In the genomic region with DNA sequence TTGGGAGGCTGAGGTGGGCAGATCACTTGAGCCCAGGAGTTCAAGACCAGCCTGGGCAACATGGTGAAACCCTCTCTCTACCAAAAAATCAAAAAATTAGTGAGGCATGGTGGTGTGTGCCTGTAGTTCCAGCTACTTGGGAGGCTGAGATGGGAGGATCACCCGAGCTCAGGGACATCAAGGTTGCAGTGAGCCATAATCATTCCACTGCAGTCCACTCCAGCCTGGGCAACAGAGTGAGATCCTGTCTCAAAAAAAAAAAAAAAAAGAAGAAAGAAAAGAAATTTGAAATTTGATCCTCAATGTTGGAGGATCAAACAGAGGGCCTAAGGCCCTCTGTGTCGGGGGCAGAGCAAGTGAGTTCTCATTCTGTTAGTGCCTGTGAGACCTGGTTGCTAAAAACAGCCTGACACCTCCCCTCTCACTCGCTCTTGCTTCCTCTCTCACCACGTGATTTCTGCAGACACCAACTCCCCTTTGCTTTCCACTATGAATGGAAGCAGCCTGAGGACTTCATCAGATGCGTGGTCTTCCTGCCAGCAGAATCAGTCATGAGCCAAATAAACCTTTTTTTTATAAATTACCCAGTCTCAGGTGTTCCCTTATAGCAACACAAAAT, we compare ENCODE assay signal across 12 cellular contexts. TPM values are rescaled to one million over a fixed set of nuclear protein-coding genes. Genes with fewer than 3 reads are reported as not detected.
DNase-seq lines count a peak whose midpoint lies in the region; ATAC-seq and TF ChIP-seq lines count a peak whose summit lies in the region.
"Had no signal": no experiment of that assay in that cellular context is flagged by ENCODE, and none has a peak within 500 bp of the region (broad histone marks: within the 10 kb centered on the region; RNA-seq: fewer than 3 reads in every experiment).

No MANE protein-coding gene starts in this region.

- H3K9me2 ChIP-seq in PC-9 (ENCODE audit: insufficient read depth): no peaks in the 10 kb centered on the region

- H3K4me2 ChIP-seq in PC-9: no peak overlapping the region

- H3K27me3 Mint-ChIP-seq in activated T-helper 17 cell treated with anti-CD3 and anti-CD28 coated beads, Interleukin-2, amount 50 U/mL, for 72 hours: peaks cover 3% of the 10 kb centered on the region

- H3K9me3 ChIP-seq in PC-9 (ENCODE audit: insufficient read depth, low read depth): peaks cover 8% of the 10 kb centered on the region; the same call in 1 of the 2 replicates
- H3K9me3 ChIP-seq: ascending aorta had no signal

- intact Hi-C loops in PC-9 (cut with micrococcal nuclease; ENCODE audit: unreplicated experiment): no loop called here

- no TSS peak for BruUV-seq in PC-9 (replicated peaks; lab: Mats Ljungman, UMichigan)

- no peak overlapping the region for H3K27ac ChIP-seq in PC-9
- H3K27ac ChIP-seq in brain microvascular endothelial cell: no peak overlapping the region
- H3K27ac ChIP-seq: ascending aorta had no signal

- no peaks in the 10 kb centered on the region for H3K4me1 Mint-ChIP-seq in activated T-helper 17 cell treated with anti-CD3 and anti-CD28 coated beads, Interleukin-2, amount 50 U/mL, for 72 hours

- H2AFZ ChIP-seq in PC-9: no peak overlapping the region

- H3K79me2 ChIP-seq in PC-9 (ENCODE audit: low read depth): no peaks in the 10 kb centered on the region

- CTCF ChIA-PET in PC-9 (lab: Charles Lee): no interaction called here

- in situ Hi-C loops in brain microvascular endothelial cell (cut with HindIII; ENCODE audit: low pct_ligation_motif_present, low sequenced_read_pairs): no loop called here

- POLR2A ChIA-PET in PC-9 (lab: Charles Lee; ENCODE audit: unreplicated experiment): no interaction called here

- no peaks in the 10 kb centered on the region for H3K36me3 ChIP-seq in PC-9 (ENCODE audit: low read depth)
- H3K36me3 ChIP-seq in brain microvascular endothelial cell (replicated peaks): no peaks in the 10 kb centered on the region
- H3K36me3 ChIP-seq: ascending aorta had no signal

- no peak overlapping the region for H3K27ac Mint-ChIP-seq in activated T-helper 17 cell treated with anti-CD3 and anti-CD28 coated beads, Interleukin-2, amount 50 U/mL, for 72 hours

- ATAC-seq in GM18861 (IDR thresholded peaks at IDR 0.05; ENCODE audit: unreplicated experiment) (peak; percentile 49), GM21447 (IDR thresholded peaks at IDR 0.05; ENCODE audit: unreplicated experiment) (peak; percentile 81), HG03175 (IDR thresholded peaks at IDR 0.05; ENCODE audit: unreplicated experiment) (peak; percentile 93)
- peak; percentile 28 for ATAC-seq in activated T-helper 17 cell treated with anti-CD3 and anti-CD28 coated beads, Interleukin-2, amount 50 U/mL, for 72 hours (replicated peaks)

- H3K4me1 ChIP-seq in PC-9 (replicated peaks; ENCODE audit: insufficient read depth): no peaks in the 10 kb centered on the region
- H3K4me1 ChIP-seq: ascending aorta had no signal

- H3K4me3 ChIP-seq in PC-9 (no peak overlapping the region), brain microvascular endothelial cell (ENCODE audit: low read depth, low read length) (no peak overlapping the region)
- H3K4me3 ChIP-seq: ascending aorta had no signal

- TF ChIP-seq CTCF in PC-9 (conservative IDR thresholded peaks at IDR 0.05): no peak
- no peak for TF ChIP-seq CTCF in brain microvascular endothelial cell (IDR thresholded peaks at IDR 0.05; ENCODE audit: low read depth, low read length, missing control alignments)

- H3K36me3 Mint-ChIP-seq in activated T-helper 17 cell treated with anti-CD3 and anti-CD28 coated beads, Interleukin-2, amount 50 U/mL, for 72 hours (ENCODE audit: low read depth): no peaks in the 10 kb centered on the region

- no peaks in the 10 kb centered on the region for H4K20me1 ChIP-seq in PC-9 (ENCODE audit: insufficient read depth)

- H3F3A ChIP-seq in PC-9 (ENCODE audit: insufficient read depth, low read depth): no peaks in the 10 kb centered on the region

- H3K27me3 ChIP-seq in PC-9 (ENCODE audit: insufficient read depth, low read depth) (no peaks in the 10 kb centered on the region), brain microvascular endothelial cell (replicated peaks) (no peaks in the 10 kb centered on the region)
- H3K27me3 ChIP-seq: ascending aorta had no signal

- H3K4me3 Mint-ChIP-seq in activated T-helper 17 cell treated with anti-CD3 and anti-CD28 coated beads, Interleukin-2, amount 50 U/mL, for 72 hours: no peak overlapping the region

- no peaks in the 10 kb centered on the region for H3K9me3 Mint-ChIP-seq in activated T-helper 17 cell treated with anti-CD3 and anti-CD28 coated beads, Interleukin-2, amount 50 U/mL, for 72 hours

- no peak for DNase-seq in amygdala (lab: John Stamatoyannopoulos, UW)
- no peak for DNase-seq in PC-9
- DNase-seq in NK-92 (lab: John Stamatoyannopoulos, UW; ENCODE audit: unreplicated experiment): no peak
- DNase-seq in brain microvascular endothelial cell: no peak
- DNase-seq: activated CD4-positive, alpha-beta T cell treated with anti-CD3 and anti-CD28 coated beads, Interleukin-2, amount 50 U/mL, for 1 hour; NCI-H1048; RPMI8226 had no signal

RNA-seq across cellular contexts. Expression of a gene that starts 8.5 kb away (rescaled TPM):
- 10 to 100 TPM; 51.7 to 74.1 TPM for total RNA-seq in activated T-helper 17 cell treated with anti-CD3 and anti-CD28 coated beads, Interleukin-2, amount 50 U/mL, for 72 hours
- total RNA-seq in PC-9 (2021): 179 and 267 TPM in 2 replicates

Comparison
In these comparisons a context has a peak if more than half of its experiments do, and no peak if none do; other contexts are left out.
1. ATAC-seq: peak in every context shown above with its lines; median percentile 93 in HG03175; 81 in GM21447; 49 in GM18861; 28 in activated T-helper 17 cell treated with anti-CD3 and anti-CD28 coated beads, Interleukin-2, amount 50 U/mL, for 72 hours.